ENCODE assay signal across 17 cellular contexts in genomic region chr1:37761416-37762095, GRCh38. TPM values are rescaled to one million over a fixed set of nuclear protein-coding genes. Genes with fewer than 3 reads are reported as not detected.
DNase-seq lines count a peak whose midpoint lies in the region; ATAC-seq, FAIRE-seq and TF ChIP-seq lines count a peak whose summit lies in the region.
"Had no signal": no experiment of that assay in that cellular context is flagged by ENCODE, and none has a peak within 500 bp of the region (broad histone marks: within the 10 kb centered on the region; RNA-seq: fewer than 3 reads in every experiment).

No MANE protein-coding gene starts in this region.

- BruUV-seq in K562 (replicated peaks; lab: Mats Ljungman, UMichigan), result no TSS peak

- FAIRE-seq in K562 (lab: Jason Lieb, UNC), result no peak
- FAIRE-seq: A549, D721Med had no signal

- H3K79me2 ChIP-seq in K562 (ENCODE audit: control insufficient read depth, insufficient read depth, low read length), result no peaks in the 10 kb centered on the region

- TF ChIP-seq CTCF in 22Rv1 (IDR thresholded peaks at IDR 0.05), result 0 out of 2 replicates have a peak, but pooled peaks have one; percentile 14
- TF ChIP-seq CTCF in K562 (IDR thresholded peaks at IDR 0.05 in 2 of 3, conservative IDR thresholded peaks at IDR 0.05 in 1 of 3; ENCODE audit: insufficient read depth in 2 of 3, low read depth in 1 of 3, low read length in 3 of 3), result no peak

- no peak overlapping the region for H2BK120ac ChIP-seq in neuronal stem cell (ENCODE audit: low read depth, low read length)

- peak overlapping the region; percentile 83 for H3K23ac ChIP-seq in neuronal stem cell (ENCODE audit: low read depth, low read length, poor library complexity)

- no peak overlapping the region for H3K18ac ChIP-seq in neuronal stem cell (ENCODE audit: low read length)

- no peak for TF ChIP-seq EP300 in K562 (IDR thresholded peaks at IDR 0.05; ENCODE audit: low read length)

- H3K4me1 ChIP-seq in K562 (replicated peaks in 1 of 2; ENCODE audit: control insufficient read depth in 2 of 2, insufficient read depth in 2 of 2, low read length in 2 of 2), result peaks cover 4 to 34% of the 10 kb centered on the region in 2 experiments; a peak in 3 of 5 replicates
- H3K4me1 ChIP-seq in neuronal stem cell (ENCODE audit: control insufficient read depth in 2 of 2, insufficient read depth in 1 of 2, low read depth in 1 of 2, low read length in 2 of 2), result peaks cover 4 to 8% of the 10 kb centered on the region in 2 donors
- H3K4me1 ChIP-seq: A549, BE2C had no signal

- no peak overlapping the region for H3K14ac ChIP-seq in neuronal stem cell (ENCODE audit: low read length)

- H3K4me3 ChIP-seq in K562 (no peak overlapping the region), neuronal stem cell (ENCODE audit: low read length in 2 of 2) (peak overlapping the region in 1 of 2 donors; percentile 51)
- H3K4me3 ChIP-seq: A549, GM23338 had no signal

- peaks cover 11% of the 10 kb centered on the region for H4K20me1 ChIP-seq in K562 (replicated peaks; ENCODE audit: control insufficient read depth, insufficient read depth, low read length)

- TF ChIP-seq POLR2A in K562 (conservative IDR thresholded peaks at IDR 0.05), result no peak

- peaks cover 2% of the 10 kb centered on the region for H3K79me1 ChIP-seq in neuronal stem cell (ENCODE audit: low read depth, low read length)

- H3K9me3 ChIP-seq in K562 (replicated peaks; ENCODE audit: control insufficient read depth, insufficient read depth, low read depth, low read length) (no peaks in the 10 kb centered on the region), neuronal stem cell (replicated peaks in 1 of 2; ENCODE audit: control insufficient read depth in 2 of 2, insufficient read depth in 1 of 2, low read depth in 1 of 2, low read length in 2 of 2) (peaks cover 0 to 8% of the 10 kb centered on the region in 2 donors)
- H3K9me3 ChIP-seq: A549, BE2C had no signal

- H3K4me2 ChIP-seq in K562 (ENCODE audit: insufficient read depth, low read length) (no peak overlapping the region), neuronal stem cell (ENCODE audit: insufficient read depth, low read length, poor library complexity, severe bottlenecking) (no peak overlapping the region)
- H3K4me2 ChIP-seq: A549, GM23338 had no signal

- peak overlapping the region; percentile 58 for H2BK5ac ChIP-seq in neuronal stem cell (ENCODE audit: low read length)

- 17% methylated on average over 55 of the region's 68 CpGs for WGBS in K562 (ENCODE audit: insufficient coverage, low coverage, missing lambda C conversion rate)
- no CpG with 5 or more reads among the region's 68 CpGs for WGBS in neuronal stem cell (ENCODE audit: extremely low coverage in 2 of 2, insufficient read length in 2 of 2, insufficient replicate concordance in 1 of 2), 2 donors

- H2BK15ac ChIP-seq in neuronal stem cell (ENCODE audit: low read length), result no peak overlapping the region

- H2AK5ac ChIP-seq in neuronal stem cell (ENCODE audit: low read depth, low read length), result no peak overlapping the region

- H3K36me3 ChIP-seq in K562 (ENCODE audit: control insufficient read depth, insufficient read depth, low read length), result no peaks in the 10 kb centered on the region
- H3K36me3 ChIP-seq in neuronal stem cell (replicated peaks in 1 of 2; ENCODE audit: control insufficient read depth in 2 of 2, insufficient read depth in 2 of 2, low read length in 2 of 2), result no peaks in the 10 kb centered on the region
- H3K36me3 ChIP-seq: BE2C had no signal

- H3K4ac ChIP-seq in neuronal stem cell (ENCODE audit: low read length), result no peak overlapping the region

- no peak overlapping the region for H4K91ac ChIP-seq in neuronal stem cell (ENCODE audit: low read depth, low read length, poor library complexity)

- no peak for ATAC-seq in K562
- no peak for ATAC-seq in activated CD4-positive, CD25-positive, alpha-beta regulatory T cell treated with anti-CD3 and anti-CD28 coated beads, Interleukin-2, amount 50 U/mL, for 24 hours
- no peak for ATAC-seq in GM19328 (IDR thresholded peaks at IDR 0.05; ENCODE audit: unreplicated experiment)
- ATAC-seq: A549, GM23338 had no signal

- H4K8ac ChIP-seq in neuronal stem cell (ENCODE audit: low read depth, low read length), result no peak overlapping the region

- intact Hi-C loops in K562 (cut with micrococcal nuclease), result loop anchor here (10.0 kb wide), 1 partner anchor 157 kb away; no protein-coding TSS in a partner anchor

- DNase-seq in DMS53 (lab: John Stamatoyannopoulos, UW) (peak; percentile 66), K562 (ENCODE audit: extremely low read depth in 1 of 4, low spot score in 3 of 4) (no peak), neuronal stem cell (ENCODE audit: low spot score) (no peak)
- DNase-seq in stimulated activated naive CD4-positive, alpha-beta T cell treated with Interleukin-2 at 50 U/mL for 16 hours (lab: John Stamatoyannopoulos, UW), result no peak
- DNase-seq: BE2C; CD4-positive, alpha-beta memory T cell; H7 had no signal

- H3K27me3 ChIP-seq in K562 (ENCODE audit: control insufficient read depth in 2 of 2, insufficient read depth in 2 of 2, low read length in 2 of 2) (peaks cover 31 to 39% of the 10 kb centered on the region in 2 experiments), neuronal stem cell (ENCODE audit: control insufficient read depth in 3 of 3, insufficient read depth in 3 of 3, low read depth in 1 of 3, low read length in 3 of 3) (peaks cover 16 to 93% (median 83%) of the 10 kb centered on the region in 3 experiments)

- H3K27ac ChIP-seq in 22Rv1 (no peak overlapping the region), K562 (ENCODE audit: extremely low read depth, low read depth, low read length) (no peak overlapping the region), neuronal stem cell (replicated peaks; ENCODE audit: low read length) (no peak overlapping the region)
- H3K27ac ChIP-seq: A549, C4-2B had no signal

- no peak overlapping the region for H2AFZ ChIP-seq in K562 (ENCODE audit: low read depth, low read length)
- H2AFZ ChIP-seq in neuronal stem cell (ENCODE audit: low read length), result no peak overlapping the region
- H2AFZ ChIP-seq: GM23338 had no signal

- no peak overlapping the region for H2BK12ac ChIP-seq in neuronal stem cell (ENCODE audit: low read length)

- CTCF ChIA-PET in K562 (lab: Yijun Ruan, JAX; ENCODE audit: low intra/inter-chr PET ratio), result no interaction called here

- no peak for TF ChIP-seq RAD21 in K562 (CRISPR knock-in tag; conservative IDR thresholded peaks at IDR 0.05 in 1 of 2, IDR thresholded peaks at IDR 0.05 in 1 of 2)

- in situ Hi-C loops in K562 (cut with MboI), result no loop called here

- H3K9ac ChIP-seq in K562 (ENCODE audit: insufficient read depth in 1 of 2, low read depth in 2 of 2, low read length in 2 of 2) (no peak overlapping the region), neuronal stem cell (ENCODE audit: low read depth, low read length, poor library complexity) (peak overlapping the region; percentile 14)

- POLR2A ChIA-PET in K562 (lab: Yijun Ruan, JAX), result interaction anchor here (0.6 kb wide), 1 partner anchor 372 kb away, joined by 3 read pairs; no protein-coding TSS in a partner anchor

- H3K9me1 ChIP-seq in K562 (ENCODE audit: control insufficient read depth, insufficient read depth, low read length), result no peaks in the 10 kb centered on the region

RNA-seq across cellular contexts. Expression of gene EPHA10, which starts 3.4 kb away (rescaled TPM):
- not detected in 2 replicates for total RNA-seq in K562 (2011; cell fraction: chromatin; rRNA removed; ENCODE audit: low replicate concordance)
- not detected in 2 replicates for total RNA-seq in K562 (2011; cell fraction: nucleolus; rRNA removed)
- total RNA-seq in K562 (2011; cell fraction: nucleoplasm; rRNA removed), result not detected in 2 replicates
- not detected in 2 replicates for total RNA-seq in K562 (2014; rRNA removed)
- not detected in 2 replicates for total RNA-seq in K562 (2014; rRNA removed; fragmentation: Illumina TruSeq; extraction: Trizol)
- not detected in 2 replicates for total RNA-seq in K562 (2015; rRNA removed; fragmentation: Illumina TruSeq; extraction: Trizol)
- total RNA-seq in K562 (2021), result 0.02 TPM in 1 of 2 replicates, not detected in the other
- not detected in 2 replicates for polyA plus RNA-seq in K562 (2011; rRNA removed)
- not detected in 2 replicates for polyA plus RNA-seq in K562 (2011; cell fraction: cytosol; rRNA removed)
- polyA plus RNA-seq in K562 (2011; cell fraction: nucleus; rRNA removed), result 0.04 TPM in 1 of 2 replicates, not detected in the other
- polyA plus RNA-seq in K562 (2012), result 0.07 and 0.08 TPM in 2 replicates
- not detected in 2 replicates for polyA plus RNA-seq in K562 (2014; fragmentation: Illumina TruSeq; extraction: Trizol)
- under 1 TPM in 1 of 2 experiments, not detected in 1; 0.03 TPM for polyA plus RNA-seq in K562 (2014; fragmentation: Nextera tagmentation; extraction: Ambion mirVana)
- polyA plus RNA-seq in K562 (2014; rRNA removed), result not detected in 2 replicates
- polyA minus RNA-seq in K562 (2011; rRNA and poly(A)+ RNA removed), result not detected in 2 replicates
- not detected in 2 replicates for polyA minus RNA-seq in K562 (2011; cell fraction: cytosol; rRNA and poly(A)+ RNA removed)
- polyA minus RNA-seq in K562 (2011; cell fraction: nucleus; rRNA and poly(A)+ RNA removed), result not detected in 2 replicates
- polyA plus RNA-seq in neuronal stem cell (2013, experiment 1 of 2), result 0.31 TPM
- 0.21 TPM for polyA plus RNA-seq in neuronal stem cell (2013, experiment 2 of 2)
- total RNA-seq: Daoy had no signal
- polyA plus RNA-seq: AG04450; CD4-positive, alpha-beta memory T cell; IgD-negative memory B cell had no signal

RNA-seq across cellular contexts. Expression of gene MANEAL, which starts 32.1 kb away (rescaled TPM):
- total RNA-seq in K562 (2011; cell fraction: chromatin; rRNA removed; ENCODE audit: low replicate concordance), result 1.1 and 3.1 TPM in 2 replicates
- 3.7 and 4.5 TPM in 2 replicates for total RNA-seq in K562 (2011; cell fraction: nucleolus; rRNA removed)
- 3.5 and 3.7 TPM in 2 replicates for total RNA-seq in K562 (2011; cell fraction: nucleoplasm; rRNA removed)
- 1.2 and 2.7 TPM in 2 replicates for total RNA-seq in K562 (2014; rRNA removed)
- total RNA-seq in K562 (2014; rRNA removed; fragmentation: Illumina TruSeq; extraction: Trizol), result 1.1 TPM in 2 replicates
- total RNA-seq in K562 (2015; rRNA removed; fragmentation: Illumina TruSeq; extraction: Trizol), result 2.0 and 2.1 TPM in 2 replicates
- total RNA-seq in K562 (2021), result 2.0 and 2.2 TPM in 2 replicates
- 1.0 and 3.2 TPM in 2 replicates for polyA plus RNA-seq in K562 (2011; rRNA removed)
- 2.0 and 5.7 TPM in 2 replicates for polyA plus RNA-seq in K562 (2011; cell fraction: cytosol; rRNA removed)
- 0.65 and 2.1 TPM in 2 replicates for polyA plus RNA-seq in K562 (2011; cell fraction: nucleus; rRNA removed)
- 1.1 and 2.3 TPM in 2 replicates for polyA plus RNA-seq in K562 (2012)
- 1.6 and 1.9 TPM in 2 replicates for polyA plus RNA-seq in K562 (2014; fragmentation: Illumina TruSeq; extraction: Trizol)
- polyA plus RNA-seq in K562 (2014; fragmentation: Nextera tagmentation; extraction: Ambion mirVana), result under 1 TPM; 0.37 to 0.59 TPM
- polyA plus RNA-seq in K562 (2014; rRNA removed), result 0.95 and 1.00 TPM in 2 replicates
- polyA minus RNA-seq in K562 (2011; rRNA and poly(A)+ RNA removed), result 0.69 and 2.1 TPM in 2 replicates
- 2.5 and 4.6 TPM in 2 replicates for polyA minus RNA-seq in K562 (2011; cell fraction: cytosol; rRNA and poly(A)+ RNA removed)
- 0.44 and 0.81 TPM in 2 replicates for polyA minus RNA-seq in K562 (2011; cell fraction: nucleus; rRNA and poly(A)+ RNA removed)
- 0.39 TPM for polyA plus RNA-seq in neuronal stem cell (2013, experiment 1 of 2)
- 0.48 TPM for polyA plus RNA-seq in neuronal stem cell (2013, experiment 2 of 2)

RNA-seq across cellular contexts. Expression of gene C1orf122, which starts 46.0 kb away (rescaled TPM):
- total RNA-seq in K562 (2011; cell fraction: chromatin; rRNA removed; ENCODE audit: low replicate concordance), result 2.4 and 6.3 TPM in 2 replicates
- total RNA-seq in K562 (2011; cell fraction: nucleolus; rRNA removed), result 12.6 and 15.3 TPM in 2 replicates
- total RNA-seq in K562 (2011; cell fraction: nucleoplasm; rRNA removed), result 6.2 and 7.9 TPM in 2 replicates
- total RNA-seq in K562 (2014; rRNA removed) (70.9 and 85.3 TPM in 2 replicates), K562 (2014; rRNA removed; fragmentation: Illumina TruSeq; extraction: Trizol) (11.2 TPM in 2 replicates), K562 (2015; rRNA removed; fragmentation: Illumina TruSeq; extraction: Trizol) (18.6 and 22.0 TPM in 2 replicates), K562 (2021) (51.5 and 52.5 TPM in 2 replicates)
- polyA plus RNA-seq in K562 (2011; rRNA removed) (17.3 and 20.7 TPM in 2 replicates), K562 (2014; fragmentation: Illumina TruSeq; extraction: Trizol) (8.5 and 12.4 TPM in 2 replicates), K562 (2014; fragmentation: Nextera tagmentation; extraction: Ambion mirVana) (1 to 10 TPM; 3.6 to 5.2 TPM), K562 (2014; rRNA removed) (47.9 and 58.3 TPM in 2 replicates)
- 18.1 and 59.5 TPM in 2 replicates for polyA plus RNA-seq in K562 (2011; cell fraction: cytosol; rRNA removed)
- 20.9 and 26.5 TPM in 2 replicates for polyA plus RNA-seq in K562 (2011; cell fraction: nucleus; rRNA removed)
- polyA plus RNA-seq in K562 (2012), result 19.8 and 25.5 TPM in 2 replicates
- 2.0 and 2.6 TPM in 2 replicates for polyA minus RNA-seq in K562 (2011; rRNA and poly(A)+ RNA removed)
- polyA minus RNA-seq in K562 (2011; cell fraction: cytosol; rRNA and poly(A)+ RNA removed), result 5.5 and 5.9 TPM in 2 replicates
- polyA minus RNA-seq in K562 (2011; cell fraction: nucleus; rRNA and poly(A)+ RNA removed), result 4.3 and 5.7 TPM in 2 replicates
- polyA plus RNA-seq in neuronal stem cell (2013, experiment 1 of 2), result 49.0 TPM
- 46.6 TPM for polyA plus RNA-seq in neuronal stem cell (2013, experiment 2 of 2)

RNA-seq across cellular contexts. Expression of gene YRDC, which starts 46.5 kb away (rescaled TPM):
- total RNA-seq in K562 (2011; cell fraction: chromatin; rRNA removed; ENCODE audit: low replicate concordance), result 10.5 and 18.9 TPM in 2 replicates
- total RNA-seq in K562 (2011; cell fraction: nucleolus; rRNA removed), result 20.5 and 22.2 TPM in 2 replicates
- total RNA-seq in K562 (2011; cell fraction: nucleoplasm; rRNA removed), result 21.0 and 24.2 TPM in 2 replicates
- total RNA-seq in K562 (2014; rRNA removed), result 58.5 and 65.1 TPM in 2 replicates
- total RNA-seq in K562 (2014; rRNA removed; fragmentation: Illumina TruSeq; extraction: Trizol), result 47.2 and 51.0 TPM in 2 replicates
- 34.1 and 34.2 TPM in 2 replicates for total RNA-seq in K562 (2015; rRNA removed; fragmentation: Illumina TruSeq; extraction: Trizol)
- 57.2 and 60.1 TPM in 2 replicates for total RNA-seq in K562 (2021)
- polyA plus RNA-seq in K562 (2011; rRNA removed), result 49.8 and 56.0 TPM in 2 replicates
- polyA plus RNA-seq in K562 (2011; cell fraction: cytosol; rRNA removed), result 48.6 and 49.6 TPM in 2 replicates
- polyA plus RNA-seq in K562 (2011; cell fraction: nucleus; rRNA removed), result 18.8 and 19.7 TPM in 2 replicates
- polyA plus RNA-seq in K562 (2012), result 32.7 and 40.3 TPM in 2 replicates
- 40.2 and 44.8 TPM in 2 replicates for polyA plus RNA-seq in K562 (2014; fragmentation: Illumina TruSeq; extraction: Trizol)
- 10 to 100 TPM; 11.1 to 16.7 TPM for polyA plus RNA-seq in K562 (2014; fragmentation: Nextera tagmentation; extraction: Ambion mirVana)
- polyA plus RNA-seq in K562 (2014; rRNA removed), result 54.4 and 58.9 TPM in 2 replicates
- 25.0 and 26.0 TPM in 2 replicates for polyA minus RNA-seq in K562 (2011; rRNA and poly(A)+ RNA removed)
- 19.2 and 24.3 TPM in 2 replicates for polyA minus RNA-seq in K562 (2011; cell fraction: cytosol; rRNA and poly(A)+ RNA removed)
- polyA minus RNA-seq in K562 (2011; cell fraction: nucleus; rRNA and poly(A)+ RNA removed), result 10.4 and 11.3 TPM in 2 replicates
- 12.0 TPM for polyA plus RNA-seq in neuronal stem cell (2013, experiment 1 of 2)
- polyA plus RNA-seq in neuronal stem cell (2013, experiment 2 of 2), result 11.6 TPM
